ENCODE assay signal across 31 cellular contexts in the genomic region with DNA sequence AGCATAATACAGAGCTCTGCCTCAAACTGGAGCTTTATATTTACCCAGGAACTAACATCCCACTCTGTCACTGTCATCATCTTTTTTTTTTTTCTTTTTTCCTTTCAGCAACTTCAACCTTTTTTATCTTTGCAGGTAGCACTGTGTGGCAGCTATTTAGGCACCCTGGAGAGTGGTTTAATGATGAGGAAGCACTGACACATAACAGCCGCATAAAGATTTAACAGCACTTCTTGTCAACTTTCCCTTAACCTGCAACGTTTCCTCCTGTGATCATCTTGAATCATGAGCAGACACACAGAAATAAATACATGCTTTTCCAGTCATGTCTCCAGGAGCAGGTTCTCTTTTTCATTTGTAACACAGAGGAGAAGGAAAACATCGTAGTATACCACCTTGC.
"Had no signal": no experiment of that assay in that cellular context is flagged by ENCODE, and none has a peak within 500 bp of the region (broad histone marks: within the 10 kb centered on the region; RNA-seq: fewer than 3 reads in every experiment).

No MANE protein-coding gene starts in this region.

- FAIRE-seq: astrocyte, TTC549 had no signal

- ATAC-seq: activated CD8-positive, alpha-beta T cell treated with anti-CD3 and anti-CD28 coated beads for 36 hours; activated naive CD4-positive, alpha-beta T cell treated with anti-CD3 and anti-CD28 coated beads, Interleukin-2, amount 50 U/mL, for 72 hours; activated T-cell treated with anti-CD3 and anti-CD28 coated beads, Interleukin-2, amount 50 U/mL, for 4 hours; activated T-cell treated with anti-CD3 and anti-CD28 coated beads, Interleukin-2, amount 50 U/mL, for 72 hours; activated T-helper 17 cell treated with anti-CD3 and anti-CD28 coated beads, Interleukin-2, amount 50 U/mL, for 72 hours; body of pancreas had no signal

- DNase-seq: activated B cell treated with CpG ODN at 0.5 μM for 24 hours; activated CD4-positive, alpha-beta memory T cell treated with anti-CD3 and anti-CD28 coated beads for 36 hours; activated CD4-positive, alpha-beta T cell treated with anti-CD3 and anti-CD28 coated beads for 4 hours; activated CD4-positive, alpha-beta T cell treated with anti-CD3 and anti-CD28 coated beads, Interleukin-2, amount 10 ng/mL, durations not matched to agents 24 days and 14 days; activated CD4-positive, alpha-beta T cell treated with anti-CD3 and anti-CD28 coated beads, Interleukin-2, amount 50 U/mL, for 1 hour; activated CD4-positive, alpha-beta T cell treated with anti-CD3 and anti-CD28 coated beads, Interleukin-2, amount 50 U/mL, for 4 hours; activated CD4-positive, CD25-positive, alpha-beta regulatory T cell treated with anti-CD3 and anti-CD28 coated beads, Interleukin-2, amount 50 U/mL, for 72 hours; activated CD8-positive, alpha-beta memory T cell treated with anti-CD3 and anti-CD28 coated beads, Interleukin-2, amount 50 U/mL, for 4 hours; activated CD8-positive, alpha-beta T cell treated with anti-CD3 and anti-CD28 coated beads for 36 hours; activated effector memory CD4-positive, alpha-beta T cell treated with anti-CD3 and anti-CD28 coated beads, Interleukin-2, amount 50 U/mL, for 16 hours; activated gamma-delta T cell treated with Interleukin-2 at 50 U/mL for 16 hours; activated naive CD4-positive, alpha-beta T cell; activated naive CD4-positive, alpha-beta T cell treated with anti-CD3 and anti-CD28 coated beads for 36 hours; activated naive CD4-positive, alpha-beta T cell treated with anti-CD3 and anti-CD28 coated beads, Interleukin-2, amount 50 U/mL, for 16 hours; activated naive CD8-positive, alpha-beta T cell treated with anti-CD3 and anti-CD28 coated beads for 36 hours; activated T-cell treated with anti-CD3 and anti-CD28 coated beads for 4 hours; activated T-cell treated with anti-CD3 and anti-CD28 coated beads, Interleukin-2, amount 50 U/mL, for 1 hour; activated T-cell treated with anti-CD3 and anti-CD28 coated beads, Interleukin-2, amount 50 U/mL, for 4 hours; activated T-cell treated with anti-CD3 and anti-CD28 coated beads, Interleukin-2, amount 50 U/mL, for 72 hours; adrenal gland; amniotic stem cell; aorta; body of pancreas; brain microvascular endothelial cell; central memory CD4-positive, alpha-beta T cell; T-helper 2 cell; T-helper 9 cell had no signal
